Comparison of ENCODE assay signal across 10 cellular contexts in the genomic region with DNA sequence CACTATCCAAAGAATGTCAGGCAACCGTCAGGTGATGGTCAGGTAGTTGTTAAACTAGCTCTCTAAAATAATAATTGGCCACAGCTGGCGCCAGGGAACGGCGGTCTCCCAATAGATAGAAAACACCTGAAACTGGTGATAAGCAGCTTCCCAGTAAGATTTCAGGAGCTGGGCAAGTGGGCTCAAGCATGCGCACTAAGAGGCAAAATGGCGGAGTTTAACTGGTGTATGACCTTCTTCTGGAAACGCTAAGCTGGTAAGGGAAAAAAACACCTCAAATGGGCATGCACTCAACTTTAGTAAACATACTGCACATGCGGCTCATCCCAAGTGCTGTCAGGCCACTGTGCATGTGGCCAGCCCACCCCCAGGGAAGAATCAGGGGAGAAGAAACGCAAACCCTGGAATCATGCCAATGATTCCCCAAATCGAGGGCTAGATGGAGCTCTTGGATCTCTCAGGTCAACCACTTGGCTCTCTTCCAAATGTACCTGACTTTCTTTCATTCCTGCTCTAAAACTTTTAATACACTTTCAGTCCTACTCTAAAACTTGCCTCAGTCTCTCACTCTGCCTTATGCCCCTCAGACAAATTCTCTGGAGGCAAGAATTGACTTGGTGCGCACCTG.
DNase-seq lines count a peak whose midpoint lies in the region; ATAC-seq, FAIRE-seq and TF ChIP-seq lines count a peak whose summit lies in the region.
"Had no signal": no experiment of that assay in that cellular context is flagged by ENCODE, and none has a peak within 500 bp of the region (broad histone marks: within the 10 kb centered on the region; RNA-seq: fewer than 3 reads in every experiment).

No MANE protein-coding gene starts in this region.

- no peak for FAIRE-seq in bronchial epithelial cell (lab: Jason Lieb, UNC)

- no peaks in the 10 kb centered on the region for H3K9me3 ChIP-seq in MG63
- H3K9me3 ChIP-seq: SJSA1 had no signal

- peak; percentile 70 for TF ChIP-seq CTCF in bronchial epithelial cell (IDR thresholded peaks at IDR 0.05; ENCODE audit: insufficient read depth, low read length, severe bottlenecking)

- H3K4me3 ChIP-seq in bronchial epithelial cell (ENCODE audit: low read depth, low read length) (no peak overlapping the region), MG63 (no peak overlapping the region)
- H3K4me3 ChIP-seq: SJSA1 had no signal

- no peak for ATAC-seq in HG02610 (IDR thresholded peaks at IDR 0.05; ENCODE audit: unreplicated experiment)
- ATAC-seq in GM21786 (IDR thresholded peaks at IDR 0.05; ENCODE audit: unreplicated experiment), result no peak

- no peaks in the 10 kb centered on the region for H3K36me3 ChIP-seq in bronchial epithelial cell (ENCODE audit: control insufficient read depth, insufficient read depth, low read length)
- H3K36me3 ChIP-seq in MG63, result no peaks in the 10 kb centered on the region
- H3K36me3 ChIP-seq: SJSA1 had no signal

- H3K27me3 ChIP-seq in bronchial epithelial cell (ENCODE audit: control insufficient read depth, insufficient read depth, low read length) (no peaks in the 10 kb centered on the region), MG63 (no peaks in the 10 kb centered on the region)
- H3K27me3 ChIP-seq: SJSA1 had no signal

- DNase-seq in ELF-1 (ENCODE audit: low read depth, low spot score) (peak; percentile 54), NCI-H2227 (lab: John Stamatoyannopoulos, UW; ENCODE audit: unreplicated experiment) (peak; percentile 57), bronchial epithelial cell (ENCODE audit: low read depth) (peak; percentile 52), medulla oblongata (ENCODE audit: extremely low spot score) (peak; percentile 45), MG63 (no peak)
- no peak for DNase-seq in activated T-cell treated with anti-CD3 and anti-CD28 coated beads, Interleukin-2, amount 50 U/mL, for 1 hour
- DNase-seq: stimulated activated CD4-positive, alpha-beta T cell treated with anti-CD3 and anti-CD28 coated beads, Interleukin-4, amount 100 ng/mL, for 1 hour had no signal

Comparison
In these comparisons a context has a peak if more than half of its experiments do, and no peak if none do; other contexts are left out.
1. DNase-seq: peak in ELF-1 (single experiment), NCI-H2227 (single experiment), bronchial epithelial cell (single experiment) and medulla oblongata (single experiment); none in activated T-cell treated with anti-CD3 and anti-CD28 coated beads, Interleukin-2, amount 50 U/mL, for 1 hour (single experiment) and MG63 (single experiment).